17 cellular contexts compared by ENCODE assay signal in the genomic region with DNA sequence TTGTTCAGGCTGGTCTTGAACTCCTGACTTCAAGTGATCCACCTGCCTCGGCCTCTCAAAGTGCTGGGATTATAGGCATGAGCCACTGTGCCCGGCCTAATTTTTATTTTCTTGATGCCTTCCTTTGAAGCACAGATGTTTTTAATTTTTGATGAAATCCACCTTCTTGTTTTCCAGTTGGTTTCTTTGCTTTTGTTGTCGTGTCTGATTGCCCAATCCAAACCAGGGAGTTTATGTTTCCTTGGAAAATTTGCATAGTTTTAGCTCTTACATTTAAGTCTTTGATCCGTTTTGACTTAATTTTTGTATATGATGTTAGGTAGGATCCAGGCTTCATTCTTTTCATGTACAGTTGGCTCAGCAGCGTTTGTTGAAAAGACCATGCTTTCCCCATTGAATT. TPM values are rescaled to one million over a fixed set of nuclear protein-coding genes. Genes with fewer than 3 reads are reported as not detected.
DNase-seq lines count a peak whose midpoint lies in the region; ATAC-seq and TF ChIP-seq lines count a peak whose summit lies in the region.
"Had no signal": no experiment of that assay in that cellular context is flagged by ENCODE, and none has a peak within 500 bp of the region (broad histone marks: within the 10 kb centered on the region; RNA-seq: fewer than 3 reads in every experiment).

No MANE protein-coding gene starts in this region.

- no peaks in the 10 kb centered on the region for H3K9me3 Mint-ChIP-seq in MCF 10A (ENCODE audit: unreplicated experiment)

- H3K27ac Mint-ChIP-seq in MCF 10A (ENCODE audit: low read depth, unreplicated experiment): no peak overlapping the region

- no peak overlapping the region for H2BK120ac ChIP-seq in trophoblast cell (ENCODE audit: insufficient read depth, low read length, poor library complexity)

- H3K4ac ChIP-seq in trophoblast cell (ENCODE audit: low read depth, low read length): peak overlapping the region; percentile 26

- H3K4me1 Mint-ChIP-seq in MCF 10A (ENCODE audit: insufficient read depth, unreplicated experiment): peaks cover 21% of the 10 kb centered on the region

- DNase-seq in AG08395 (ENCODE audit: low spot score) (peak; percentile 34), SK-N-MC (ENCODE audit: low read depth, low spot score) (no peak), fibroblast of gingiva (ENCODE audit: low read depth) (peak; percentile 80), trophoblast cell (no peak), MCF 10A (ENCODE audit: unreplicated experiment) (no peak), head of caudate nucleus (no peak), aorta (no peak)
- DNase-seq: C1 segment of cervical spinal cord, DMS 273 treated with DMSO at 0.1 percent for 48 hours, GDM1, HCEC 1CT, KG1, NCI-H1436, NCI-H2029 treated with DMSO at 0.1 percent for 48 hours, NCI-H510A treated with DMSO at 0.1 percent for 48 hours, NCI-H82 had no signal

- ATAC-seq in aorta (ENCODE audit: low FRiP score): no peak
- ATAC-seq: GM12878 had no signal

- no peak overlapping the region for H2BK5ac ChIP-seq in trophoblast cell (ENCODE audit: low read depth, low read length, poor library complexity)

- peaks cover 13% of the 10 kb centered on the region for H3K79me2 ChIP-seq in trophoblast cell (ENCODE audit: control insufficient read depth, insufficient read depth, low read length, poor library complexity)

- no peaks in the 10 kb centered on the region for H3K79me1 ChIP-seq in trophoblast cell (ENCODE audit: low read length)

- H3K36me3 ChIP-seq in SK-N-MC (ENCODE audit: insufficient read depth, low read length) (no peaks in the 10 kb centered on the region), trophoblast cell (ENCODE audit: control insufficient read depth in 1 of 2, insufficient read depth in 2 of 2, low read length in 2 of 2) (peaks cover 0 to 2% of the 10 kb centered on the region in 2 experiments), aorta (ENCODE audit: control insufficient read depth in 1 of 2, insufficient read depth in 2 of 2, low read length in 1 of 2) (no peaks in the 10 kb centered on the region)

- no peak overlapping the region for H4K8ac ChIP-seq in trophoblast cell (ENCODE audit: low read depth, low read length)

- H4K91ac ChIP-seq in trophoblast cell (ENCODE audit: low read depth, low read length): no peak overlapping the region

- no peak overlapping the region for H4K12ac ChIP-seq in trophoblast cell (ENCODE audit: low read depth, low read length)

- H3K36me3 Mint-ChIP-seq in MCF 10A (ENCODE audit: insufficient read depth, unreplicated experiment): peaks cover 17% of the 10 kb centered on the region

- WGBS in trophoblast cell (ENCODE audit: extremely low coverage, insufficient coverage, insufficient read length): no CpG with 5 or more reads among the region's 5 CpGs
- WGBS in aorta, 2 donors: 84 to 87% methylated on average over 5 of the region's 5 CpGs

- H3K4me2 ChIP-seq in trophoblast cell (ENCODE audit: low read length): no peak overlapping the region

- H3K9me3 ChIP-seq in SK-N-MC (ENCODE audit: low read depth, low read length): no peaks in the 10 kb centered on the region
- H3K9me3 ChIP-seq in trophoblast cell (ENCODE audit: insufficient read depth, low read depth, low read length): no peaks in the 10 kb centered on the region
- H3K9me3 ChIP-seq in aorta (ENCODE audit: control insufficient read depth, low read length): no peaks in the 10 kb centered on the region

- H3K27me3 ChIP-seq in trophoblast cell (ENCODE audit: insufficient read depth, low read length) (no peaks in the 10 kb centered on the region), aorta (ENCODE audit: control insufficient read depth in 1 of 2, insufficient read depth in 2 of 2, low read length in 1 of 2) (no peaks in the 10 kb centered on the region)

- H3K4me3 Mint-ChIP-seq in MCF 10A (ENCODE audit: unreplicated experiment): no peak overlapping the region

- no peak overlapping the region for H2BK12ac ChIP-seq in trophoblast cell (ENCODE audit: low read length)

- no peak overlapping the region for H3K4me3 ChIP-seq in SK-N-MC
- no peak overlapping the region for H3K4me3 ChIP-seq in trophoblast cell (ENCODE audit: low read depth, low read length)
- no peak overlapping the region for H3K4me3 ChIP-seq in aorta (ENCODE audit: low read length in 2 of 2)
- H3K4me3 ChIP-seq: GM12878 had no signal

- intact Hi-C loops in MCF 10A (cut with micrococcal nuclease) (no loop called here), head of caudate nucleus (cut with DNase I) (no loop called here), aorta (cut with DNase I) (no loop called here)

- no peak overlapping the region for H3K18ac ChIP-seq in trophoblast cell (ENCODE audit: low read length)

- CTCF ChIA-PET in MCF 10A (lab: Yijun Ruan, JAX): interaction anchor here (0.6 kb wide), 1 partner anchor 88 kb away, joined by 3 read pairs; no protein-coding TSS in a partner anchor

- H3K9ac ChIP-seq in SK-N-MC (ENCODE audit: insufficient read length) (no peak overlapping the region), trophoblast cell (ENCODE audit: low read length) (no peak overlapping the region)

- H3K27ac ChIP-seq in SK-N-MC: peak overlapping the region; percentile 48
- no peak overlapping the region for H3K27ac ChIP-seq in trophoblast cell (ENCODE audit: low read depth, low read length)
- H3K27ac ChIP-seq in aorta (ENCODE audit: low read depth in 1 of 2, low read length in 2 of 2): no peak overlapping the region

- POLR2A ChIA-PET in MCF 10A (lab: Yijun Ruan, JAX): no interaction called here

- no TSS peak for BruUV-seq in MCF 10A (replicated peaks; lab: Mats Ljungman, UMichigan)

- H3K27me3 Mint-ChIP-seq in MCF 10A (ENCODE audit: insufficient read depth, unreplicated experiment): no peaks in the 10 kb centered on the region

- no peak overlapping the region for H3K23ac ChIP-seq in trophoblast cell (ENCODE audit: low read length)

- TF ChIP-seq CTCF in MCF 10A (IDR thresholded peaks at IDR 0.05; ENCODE audit: unreplicated experiment): no peak

- H2AFZ ChIP-seq in trophoblast cell (ENCODE audit: insufficient read depth, low read length, poor library complexity): no peak overlapping the region

- no peak overlapping the region for H2AK5ac ChIP-seq in trophoblast cell (ENCODE audit: low read length)

- no peaks in the 10 kb centered on the region for H3K4me1 ChIP-seq in trophoblast cell (ENCODE audit: control insufficient read depth in 1 of 2, insufficient read depth in 2 of 2, low read length in 2 of 2)
- no peaks in the 10 kb centered on the region for H3K4me1 ChIP-seq in aorta (ENCODE audit: control insufficient read depth in 1 of 2, insufficient read depth in 2 of 2, low read length in 2 of 2)

- no peak overlapping the region for H3K14ac ChIP-seq in trophoblast cell (ENCODE audit: low read length)

RNA-seq across cellular contexts. Expression of a gene that starts 15.2 kb away (rescaled TPM):
- polyA plus RNA-seq in trophoblast cell (2013): 39.4 and 40.8 TPM in 2 replicates
- total RNA-seq in MCF 10A (2022) (77.2 and 79.7 TPM in 2 replicates), aorta (10 to 100 TPM; 68.9 to 85.8 TPM)
- polyA plus RNA-seq in aorta: 10 to 100 TPM; 14.7 to 33.2 TPM

RNA-seq across cellular contexts. Expression of a gene that starts 28.5 kb away (rescaled TPM):
- 39.9 and 42.1 TPM in 2 replicates for polyA plus RNA-seq in trophoblast cell (2013)
- total RNA-seq in MCF 10A (2022) (88.9 and 125 TPM in 2 replicates), aorta (10 to 100 TPM; 20.6 to 35.6 TPM)
- 10 to 100 TPM; 26.8 to 58.9 TPM for polyA plus RNA-seq in aorta

RNA-seq across cellular contexts. Expression of a gene that starts 43.7 kb away (rescaled TPM):
- 17.6 and 18.7 TPM in 2 replicates for polyA plus RNA-seq in trophoblast cell (2013)
- total RNA-seq in MCF 10A (2022) (42.9 and 51.9 TPM in 2 replicates), aorta (10 to 100 TPM; 10.3 to 12.8 TPM)
- 10 to 100 TPM in 1 of 2 donors, 1 to 10 TPM in 1; 8.0 to 15.0 TPM for polyA plus RNA-seq in aorta

RNA-seq across cellular contexts. Expression of a gene that starts 55.3 kb away (rescaled TPM):
- polyA plus RNA-seq in trophoblast cell (2013): 19.3 and 20.3 TPM in 2 replicates
- total RNA-seq in MCF 10A (2022) (45.7 and 46.4 TPM in 2 replicates), aorta (10 to 100 TPM; 24.8 to 35.7 TPM)
- polyA plus RNA-seq in aorta: 10 to 100 TPM in 1 of 2 donors, 1 to 10 TPM in 1; 9.9 to 94.0 TPM

Comparison
In these comparisons a context has a peak if more than half of its experiments do, and no peak if none do; other contexts are left out.
1. DNase-seq: peak in AG08395 (single experiment) and fibroblast of gingiva (single experiment); none in SK-N-MC (single experiment), trophoblast cell (0 of 2), MCF 10A (single experiment), head of caudate nucleus (0 of 42) and aorta (0 of 2).